25 cellular contexts compared by ENCODE assay signal in genomic region chr1:19817160-19817559, GRCh38. TPM values are rescaled to one million over a fixed set of nuclear protein-coding genes. Genes with fewer than 3 reads are reported as not detected.
A peak's percentile ranks its signal among the peaks of the same experiment; 100 is the strongest.
DNase-seq lines count a peak whose midpoint lies in the region; ATAC-seq and TF ChIP-seq lines count a peak whose summit lies in the region.
"Had no signal": no experiment of that assay in that cellular context is flagged by ENCODE, and none has a peak within 500 bp of the region (broad histone marks: within the 10 kb centered on the region; RNA-seq: fewer than 3 reads in every experiment).

No MANE protein-coding gene starts in this region.

- no peaks in the 10 kb centered on the region for H3K9me2 ChIP-seq in OCI-LY1 (ENCODE audit: low read depth, low read length)
- H3K9me2 ChIP-seq in hepatocyte (replicated peaks; ENCODE audit: insufficient read depth) = no peaks in the 10 kb centered on the region

- ATAC-seq in GM21526 (IDR thresholded peaks at IDR 0.05; ENCODE audit: low FRiP score, unreplicated experiment) = no peak
- ATAC-seq in GM18873 (IDR thresholded peaks at IDR 0.05; ENCODE audit: low FRiP score, unreplicated experiment) = no peak
- ATAC-seq: GM12878 had no signal

- H3K36me3 ChIP-seq in OCI-LY1 (ENCODE audit: insufficient read depth, low read length) (no peaks in the 10 kb centered on the region), hepatocyte (replicated peaks; ENCODE audit: insufficient read depth, low read depth) (no peaks in the 10 kb centered on the region), neuronal stem cell (replicated peaks in 1 of 2; ENCODE audit: control insufficient read depth in 2 of 2, insufficient read depth in 2 of 2, low read length in 2 of 2) (no peaks in the 10 kb centered on the region)
- H3K36me3 ChIP-seq: BLaER1 treated with 17β-estradiol and CSF1 and Interleukin-3, amounts not matched to agents 10 nM and 100 nM; HAP-1; SJCRH30 had no signal

- H3K18ac ChIP-seq in neuronal stem cell (ENCODE audit: low read length) = no peak overlapping the region

- H4K20me1 ChIP-seq in OCI-LY1 (ENCODE audit: insufficient read depth, low read length) (no peaks in the 10 kb centered on the region), hepatocyte (ENCODE audit: insufficient read depth, poor library complexity, severe bottlenecking) (no peaks in the 10 kb centered on the region)
- H4K20me1 ChIP-seq: BLaER1 treated with 17β-estradiol and CSF1 and Interleukin-3, amounts not matched to agents 10 nM and 100 nM had no signal

- H3K14ac ChIP-seq in neuronal stem cell (ENCODE audit: low read length) = peak overlapping the region; percentile 64

- H3K4me3 ChIP-seq in OCI-LY1 (ENCODE audit: low read depth, low read length, poor library complexity, severe bottlenecking) (no peak overlapping the region), hepatocyte (no peak overlapping the region), neuronal stem cell (ENCODE audit: low read length in 2 of 2) (no peak overlapping the region)
- H3K4me3 ChIP-seq: BLaER1 treated with 17β-estradiol and CSF1 and Interleukin-3, amounts not matched to agents 10 nM and 100 nM; GM12878; HAP-1; SJCRH30 had no signal

- H2AK5ac ChIP-seq in neuronal stem cell (ENCODE audit: low read depth, low read length) = no peak overlapping the region

- H3K27ac ChIP-seq in OCI-LY1 (ENCODE audit: low read depth, low read length, poor library complexity, severe bottlenecking) (peak overlapping the region; percentile 44), hepatocyte (peak overlapping the region; percentile 93), neuronal stem cell (replicated peaks; ENCODE audit: low read length) (no peak overlapping the region)
- H3K27ac ChIP-seq: BLaER1 treated with 17β-estradiol and CSF1 and Interleukin-3, amounts not matched to agents 10 nM and 100 nM had no signal

- peak; percentile 2 for DNase-seq in GM10266 (ENCODE audit: extremely low spot score)
- DNase-seq in hepatocyte (ENCODE audit: low spot score) = no peak
- DNase-seq in neuronal stem cell (ENCODE audit: low spot score) = no peak
- DNase-seq in NCI-H146 treated with DMSO at 0.1 percent for 48 hours (lab: John Stamatoyannopoulos, UW; ENCODE audit: unreplicated experiment) = no peak
- DNase-seq in cardiac septum (ENCODE audit: low spot score) = no peak
- DNase-seq: 8988T; Caco-2; CD4-positive, alpha-beta memory T cell; DMS 273 treated with DMSO at 0.1 percent for 48 hours; DMS79 treated with DMSO at 0.1 percent for 48 hours; Karpas-422; NCI-H1694 treated with DMSO at 0.1 percent for 48 hours; NCI-H2081 treated with DMSO at 0.1 percent for 48 hours; NCI-H2171 treated with DMSO at 0.1 percent for 48 hours; NCI-H526; OCI-M1; SJCRH30 had no signal

- no peaks in the 10 kb centered on the region for H3K9me3 ChIP-seq in OCI-LY1 (ENCODE audit: low read length)
- no peaks in the 10 kb centered on the region for H3K9me3 ChIP-seq in hepatocyte (ENCODE audit: low read depth)
- no peaks in the 10 kb centered on the region for H3K9me3 ChIP-seq in neuronal stem cell (replicated peaks in 1 of 2; ENCODE audit: control insufficient read depth in 2 of 2, insufficient read depth in 1 of 2, low read depth in 1 of 2, low read length in 2 of 2)
- H3K9me3 ChIP-seq: BLaER1 treated with 17β-estradiol and CSF1 and Interleukin-3, amounts not matched to agents 10 nM and 100 nM; Caco-2; HAP-1; SJCRH30 had no signal

- no peak overlapping the region for H3K4ac ChIP-seq in neuronal stem cell (ENCODE audit: low read length)

- H3K27me3 ChIP-seq in OCI-LY1 (ENCODE audit: insufficient read depth, low read length) = no peaks in the 10 kb centered on the region; the same call in 1 of the 2 replicates
- H3K27me3 ChIP-seq in hepatocyte = no peaks in the 10 kb centered on the region
- H3K27me3 ChIP-seq in neuronal stem cell (ENCODE audit: control insufficient read depth in 3 of 3, insufficient read depth in 3 of 3, low read depth in 1 of 3, low read length in 3 of 3) = peaks cover 0 to 51% (median 0%) of the 10 kb centered on the region in 3 experiments
- H3K27me3 ChIP-seq: BLaER1 treated with 17β-estradiol and CSF1 and Interleukin-3, amounts not matched to agents 10 nM and 100 nM; SJCRH30 had no signal

- H3K79me1 ChIP-seq in neuronal stem cell (ENCODE audit: low read depth, low read length) = no peaks in the 10 kb centered on the region

- peaks cover 42% of the 10 kb centered on the region for H3K4me1 ChIP-seq in OCI-LY1 (ENCODE audit: insufficient read depth, low read length, severe bottlenecking)
- H3K4me1 ChIP-seq in hepatocyte (ENCODE audit: insufficient read depth) = peaks cover 19% of the 10 kb centered on the region
- H3K4me1 ChIP-seq in neuronal stem cell (ENCODE audit: control insufficient read depth in 2 of 2, insufficient read depth in 1 of 2, low read depth in 1 of 2, low read length in 2 of 2) = no peaks in the 10 kb centered on the region
- H3K4me1 ChIP-seq: HAP-1 had no signal

- no peaks in the 10 kb centered on the region for H3F3A ChIP-seq in OCI-LY1 (ENCODE audit: insufficient read depth, low read length)

- H2AFZ ChIP-seq in OCI-LY1 (ENCODE audit: low read length) (no peak overlapping the region), hepatocyte (no peak overlapping the region), neuronal stem cell (ENCODE audit: low read length) (no peak overlapping the region)

- no peak overlapping the region for H2BK120ac ChIP-seq in neuronal stem cell (ENCODE audit: low read depth, low read length)

- no peak overlapping the region for H2BK12ac ChIP-seq in neuronal stem cell (ENCODE audit: low read length)

- TF ChIP-seq CTCF in GM10266 (IDR thresholded peaks at IDR 0.05; ENCODE audit: control insufficient read depth, insufficient read depth, low read depth, missing control alignments) (no peak), OCI-LY1 (IDR thresholded peaks at IDR 0.05; ENCODE audit: low read length) (no peak), hepatocyte (IDR thresholded peaks at IDR 0.05; ENCODE audit: poor library complexity) (no peak)

- H3K23ac ChIP-seq in neuronal stem cell (ENCODE audit: low read depth, low read length, poor library complexity) = no peak overlapping the region

- intact Hi-C loops in cardiac septum (cut with DNase I) = no loop called here

- H3K79me2 ChIP-seq in OCI-LY1 (ENCODE audit: insufficient read depth, low read length) (no peaks in the 10 kb centered on the region), hepatocyte (no peaks in the 10 kb centered on the region)

- H3K4me2 ChIP-seq in OCI-LY1 (ENCODE audit: low read length) = no peak overlapping the region
- H3K4me2 ChIP-seq in hepatocyte = no peak overlapping the region
- no peak overlapping the region for H3K4me2 ChIP-seq in neuronal stem cell (ENCODE audit: insufficient read depth, low read length, poor library complexity, severe bottlenecking)
- H3K4me2 ChIP-seq: BLaER1 treated with 17β-estradiol and CSF1 and Interleukin-3, amounts not matched to agents 10 nM and 100 nM had no signal

- H3K9ac ChIP-seq in OCI-LY1 (ENCODE audit: low read length) (no peak overlapping the region), neuronal stem cell (ENCODE audit: low read depth, low read length, poor library complexity) (no peak overlapping the region)
- H3K9ac ChIP-seq: BLaER1 treated with 17β-estradiol and CSF1 and Interleukin-3, amounts not matched to agents 10 nM and 100 nM had no signal

- H2BK15ac ChIP-seq in neuronal stem cell (ENCODE audit: low read length) = no peak overlapping the region

- no peak overlapping the region for H2BK5ac ChIP-seq in neuronal stem cell (ENCODE audit: low read length)

- WGBS in hepatocyte (ENCODE audit: low lambda C conversion rate, missing lambda C conversion rate) = 68% methylated on average over 5 of the region's 5 CpGs
- no CpG with 5 or more reads among the region's 5 CpGs for WGBS in neuronal stem cell (ENCODE audit: extremely low coverage in 2 of 2, insufficient read length in 2 of 2, insufficient replicate concordance in 1 of 2), 2 donors

- no peak overlapping the region for H4K91ac ChIP-seq in neuronal stem cell (ENCODE audit: low read depth, low read length, poor library complexity)

- no peak overlapping the region for H4K8ac ChIP-seq in neuronal stem cell (ENCODE audit: low read depth, low read length)

RNA-seq across cellular contexts. Expression of gene RNF186, which starts 2.1 kb away (rescaled TPM):
- total RNA-seq in hepatocyte (0.93 and 1.4 TPM in 2 replicates), cardiac septum (not detected)
- 1.4 and 2.0 TPM in 2 replicates for polyA plus RNA-seq in hepatocyte
- polyA plus RNA-seq in neuronal stem cell (2013, experiment 1 of 2) = not detected
- polyA plus RNA-seq in neuronal stem cell (2013, experiment 2 of 2) = not detected
- total RNA-seq: Caco-2; CD4-positive, alpha-beta memory T cell; GM12878; M059J had no signal
- polyA plus RNA-seq: CD4-positive, alpha-beta memory T cell; GM12878; IgD-negative memory B cell had no signal

RNA-seq across cellular contexts. Expression of gene TMCO4, which starts 17.4 kb away (rescaled TPM):
- total RNA-seq in hepatocyte = 12.0 and 13.0 TPM in 2 replicates
- 8.7 and 12.7 TPM in 2 replicates for polyA plus RNA-seq in hepatocyte
- polyA plus RNA-seq in neuronal stem cell (2013, experiment 1 of 2) = 0.38 TPM
- polyA plus RNA-seq in neuronal stem cell (2013, experiment 2 of 2) = 0.35 TPM
- 9.3 TPM for total RNA-seq in cardiac septum
